Comparison of ENCODE assay signal across 13 cellular contexts in genomic region chr9:77714077-77714549, GRCh38.
A peak's percentile ranks its signal among the peaks of the same experiment; 100 is the strongest.
DNase-seq lines count a peak whose midpoint lies in the region; ATAC-seq and TF ChIP-seq lines count a peak whose summit lies in the region.
"Had no signal": no experiment of that assay in that cellular context is flagged by ENCODE, and none has a peak within 500 bp of the region (broad histone marks: within the 10 kb centered on the region; RNA-seq: fewer than 3 reads in every experiment).

No MANE protein-coding gene starts in this region.

- peaks cover 91% of the 10 kb centered on the region for H3K4me1 Mint-ChIP-seq in HFFc6 (ENCODE audit: low read depth)
- H3K4me1 Mint-ChIP-seq in stimulated activated effector memory CD8-positive, alpha-beta T cell treated with anti-CD3 and anti-CD28 coated beads, Interleukin-12 subunit alpha, Interleukin-12 subunit beta, amount 100 ng/mL, for 72 hours: no peaks in the 10 kb centered on the region

- no peaks in the 10 kb centered on the region for H3K9me3 ChIP-seq in colonic mucosa

- no peaks in the 10 kb centered on the region; the same call in 1 of the 2 replicates for H3K27me3 Mint-ChIP-seq in HFFc6 (ENCODE audit: insufficient read depth)

- H3K79me2 ChIP-seq in ACC112 (ENCODE audit: control insufficient read depth, insufficient read depth, low read length, unreplicated experiment): no peaks in the 10 kb centered on the region

- peak overlapping the region; percentile 82 for H3K27ac Mint-ChIP-seq in HFFc6
- no peak overlapping the region for H3K27ac Mint-ChIP-seq in stimulated activated effector memory CD8-positive, alpha-beta T cell treated with anti-CD3 and anti-CD28 coated beads, Interleukin-12 subunit alpha, Interleukin-12 subunit beta, amount 100 ng/mL, for 72 hours

- intact Hi-C loops in colonic mucosa (cut with DNase I): no loop called here

- peak overlapping the region; percentile 73 for H3K27ac ChIP-seq in ACC112 (ENCODE audit: low read depth, low read length)
- no peak overlapping the region for H3K27ac ChIP-seq in colonic mucosa
- H3K27ac ChIP-seq: heart left ventricle had no signal

- no peak for TF ChIP-seq CTCF in HFFc6 (IDR thresholded peaks at IDR 0.05)
- TF ChIP-seq CTCF in astrocyte of the spinal cord (IDR thresholded peaks at IDR 0.05; ENCODE audit: low read depth, low read length): no peak
- TF ChIP-seq CTCF in colonic mucosa (IDR thresholded peaks at IDR 0.05): no peak

- no peak overlapping the region for H3K9ac ChIP-seq in colonic mucosa (ENCODE audit: low read depth in 2 of 2, low read length in 2 of 2)

- no peak overlapping the region for H2AFZ ChIP-seq in ACC112 (ENCODE audit: low read length, unreplicated experiment)

- peaks cover 22% of the 10 kb centered on the region for H3K36me3 Mint-ChIP-seq in HFFc6 (ENCODE audit: low read depth)
- H3K36me3 Mint-ChIP-seq in stimulated activated effector memory CD8-positive, alpha-beta T cell treated with anti-CD3 and anti-CD28 coated beads, Interleukin-12 subunit alpha, Interleukin-12 subunit beta, amount 100 ng/mL, for 72 hours: no peaks in the 10 kb centered on the region

- H3K27me3 ChIP-seq in ACC112 (ENCODE audit: insufficient read depth, low read length) (no peaks in the 10 kb centered on the region), colonic mucosa (no peaks in the 10 kb centered on the region)
- H3K27me3 ChIP-seq: heart left ventricle had no signal

- no peaks in the 10 kb centered on the region for H3K36me3 ChIP-seq in ACC112 (ENCODE audit: insufficient read depth, low read length)
- no peaks in the 10 kb centered on the region for H3K36me3 ChIP-seq in colonic mucosa
- H3K36me3 ChIP-seq: heart left ventricle had no signal

- peak overlapping the region; percentile 13 for H3K4me3 Mint-ChIP-seq in HFFc6
- H3K4me3 Mint-ChIP-seq in stimulated activated effector memory CD8-positive, alpha-beta T cell treated with anti-CD3 and anti-CD28 coated beads, Interleukin-12 subunit alpha, Interleukin-12 subunit beta, amount 100 ng/mL, for 72 hours: no peak overlapping the region

- H3K4me3 ChIP-seq in ACC112 (ENCODE audit: low read depth, low read length) (no peak overlapping the region), astrocyte of the spinal cord (ENCODE audit: low read depth, low read length) (no peak overlapping the region), colonic mucosa (no peak overlapping the region)
- H3K4me3 ChIP-seq: heart left ventricle had no signal

- DNase-seq in HFFc6: no peak
- DNase-seq in astrocyte of the spinal cord (ENCODE audit: low read depth, low spot score): peak; percentile 60
- peak; percentile 14 for DNase-seq in kidney glomerular epithelial cell (lab: John Stamatoyannopoulos, UW)
- no peak for DNase-seq in DMS79 treated with DMSO at 0.1 percent for 48 hours (lab: John Stamatoyannopoulos, UW)
- DNase-seq in stimulated activated effector memory CD8-positive, alpha-beta T cell treated with anti-CD3 and anti-CD28 coated beads, Interleukin-12 subunit alpha, Interleukin-12 subunit beta, amount 100 ng/mL, for 72 hours (ENCODE audit: low spot score in 2 of 2): no peak
- no peak for DNase-seq in colonic mucosa
- DNase-seq: effector CD8-positive, alpha-beta T cell; heart left ventricle; left ventricle myocardium superior; NCI-H774 had no signal

- in situ Hi-C loops in astrocyte of the spinal cord (cut with HindIII; ENCODE audit: low sequenced_read_pairs): no loop called here

- peaks cover 16% of the 10 kb centered on the region for H3K9me3 Mint-ChIP-seq in HFFc6
- H3K9me3 Mint-ChIP-seq in stimulated activated effector memory CD8-positive, alpha-beta T cell treated with anti-CD3 and anti-CD28 coated beads, Interleukin-12 subunit alpha, Interleukin-12 subunit beta, amount 100 ng/mL, for 72 hours: peaks cover 3% of the 10 kb centered on the region

- H3K4me1 ChIP-seq in ACC112 (ENCODE audit: control insufficient read depth, insufficient read depth, low read length, unreplicated experiment): peaks cover 66% of the 10 kb centered on the region
- H3K4me1 ChIP-seq in colonic mucosa: no peaks in the 10 kb centered on the region

- ATAC-seq in GM21737 (IDR thresholded peaks at IDR 0.05; ENCODE audit: unreplicated experiment): no peak
- no peak for ATAC-seq in stimulated activated effector memory CD8-positive, alpha-beta T cell treated with anti-CD3 and anti-CD28 coated beads, Interleukin-12 subunit alpha, Interleukin-12 subunit beta, amount 100 ng/mL, for 72 hours
- ATAC-seq: activated CD4-positive, CD25-positive, alpha-beta regulatory T cell treated with anti-CD3 and anti-CD28 coated beads, Interleukin-2, amount 50 U/mL, for 24 hours; heart left ventricle; left ventricle myocardium superior had no signal

Comparison
In these comparisons a context has a peak if more than half of its experiments do, and no peak if none do; other contexts are left out.
1. DNase-seq: peak in astrocyte of the spinal cord (single experiment) and kidney glomerular epithelial cell (single experiment); none in HFFc6 (single experiment), DMS79 treated with DMSO at 0.1 percent for 48 hours (single experiment), stimulated activated effector memory CD8-positive, alpha-beta T cell treated with anti-CD3 and anti-CD28 coated beads, Interleukin-12 subunit alpha, Interleukin-12 subunit beta, amount 100 ng/mL, for 72 hours (0 of 2) and colonic mucosa (single experiment).